Comparison of ENCODE assay signal across 10 cellular contexts in the genomic region with DNA sequence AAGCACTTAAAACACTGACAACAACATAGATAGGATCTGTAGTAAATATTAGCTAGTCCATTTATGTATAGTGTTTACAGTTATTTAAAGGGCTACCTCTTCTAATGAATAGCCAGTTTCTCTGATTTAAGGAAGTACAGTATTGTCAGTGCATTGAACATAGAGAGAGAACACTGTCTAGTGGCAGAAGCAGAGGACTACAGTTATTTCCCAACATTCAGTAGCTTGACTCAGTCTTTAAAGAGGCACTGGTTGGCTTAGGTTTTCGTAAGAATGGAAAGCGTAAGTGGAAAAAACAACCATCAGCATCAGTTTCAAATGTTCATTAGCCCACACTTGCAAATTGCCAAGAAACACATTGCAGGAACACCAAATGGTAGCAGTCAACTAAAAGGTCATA.
DNase-seq lines count a peak whose midpoint lies in the region; ATAC-seq, FAIRE-seq and TF ChIP-seq lines count a peak whose summit lies in the region.
"Had no signal": no experiment of that assay in that cellular context is flagged by ENCODE, and none has a peak within 500 bp of the region (broad histone marks: within the 10 kb centered on the region; RNA-seq: fewer than 3 reads in every experiment).

No MANE protein-coding gene starts in this region.

- peak; percentile 37 for FAIRE-seq in endothelial cell of umbilical vein (lab: Jason Lieb, UNC)

- no peaks in the 10 kb centered on the region for H4K20me1 ChIP-seq in PC-3 (ENCODE audit: low read length)
- no peaks in the 10 kb centered on the region for H4K20me1 ChIP-seq in endothelial cell of umbilical vein (replicated peaks; ENCODE audit: control insufficient read depth, extremely low read depth, insufficient read depth, low read length)
- H4K20me1 ChIP-seq: BLaER1 had no signal

- BruUV-seq in PC-3 (replicated peaks; lab: Mats Ljungman, UMichigan) (no TSS peak), endothelial cell of umbilical vein (replicated peaks; lab: Mats Ljungman, UMichigan) (no TSS peak)

- no peaks in the 10 kb centered on the region for H3K9me1 ChIP-seq in endothelial cell of umbilical vein (replicated peaks; ENCODE audit: control insufficient read depth, extremely low read depth, insufficient read depth, low read length)

- no peaks in the 10 kb centered on the region for H3K27me3 ChIP-seq in cardiac muscle cell
- no peaks in the 10 kb centered on the region for H3K27me3 ChIP-seq in right atrium auricular region
- H3K27me3 ChIP-seq in PC-3 (ENCODE audit: low read length): no peaks in the 10 kb centered on the region
- no peaks in the 10 kb centered on the region for H3K27me3 ChIP-seq in endothelial cell of umbilical vein (ENCODE audit: control insufficient read depth in 2 of 2, insufficient read depth in 2 of 2, low read length in 2 of 2)
- H3K27me3 ChIP-seq: BLaER1 had no signal

- TF ChIP-seq POLR2A in endothelial cell of umbilical vein (IDR thresholded peaks at IDR 0.05; ENCODE audit: low read depth, low read length): no peak

- H3K27ac ChIP-seq in cardiac muscle cell (no peak overlapping the region), right atrium auricular region (no peak overlapping the region), PC-3 (ENCODE audit: low read length) (peak overlapping the region; percentile 44), endothelial cell of umbilical vein (ENCODE audit: insufficient read depth, low read depth, low read length) (no peak overlapping the region)
- H3K27ac ChIP-seq: BLaER1 had no signal

- H3K79me2 ChIP-seq in PC-3 (ENCODE audit: low read length) (no peaks in the 10 kb centered on the region), endothelial cell of umbilical vein (ENCODE audit: control insufficient read depth, insufficient read depth, low read length) (no peaks in the 10 kb centered on the region)

- intact Hi-C loops in PC-3 (cut with micrococcal nuclease) (loop anchor here (5.0 kb wide), 1 partner anchor 392 kb away; no protein-coding TSS in a partner anchor), endothelial cell of umbilical vein (cut with micrococcal nuclease) (loop anchor here (5.0 kb wide), 2 partner anchors 178 to 338 kb away; no protein-coding TSS in a partner anchor), left colon (cut with DNase I, micrococcal nuclease) (no loop called here)

- no peak overlapping the region for H2AFZ ChIP-seq in PC-3 (ENCODE audit: low read length)
- peak overlapping the region; percentile 43 for H2AFZ ChIP-seq in endothelial cell of umbilical vein (ENCODE audit: low read depth, low read length)

- POLR2A ChIA-PET in PC-3 (lab: Charles Lee; ENCODE audit: unreplicated experiment) (no interaction called here), endothelial cell of umbilical vein (lab: Charles Lee) (no interaction called here)

- ATAC-seq in PC-3 (no peak), left colon (no peak)

- DNase-seq in cardiac muscle cell (ENCODE audit: low read depth in 1 of 2, low spot score in 1 of 2) (peak in 1 of 2 donors; percentile 81), right atrium auricular region (ENCODE audit: low spot score) (no peak), PC-3 (peak; percentile 34), endothelial cell of umbilical vein (ENCODE audit: low read depth, low spot score) (peak; percentile 43), stromal cell of bone marrow (ENCODE audit: low read depth) (peak; percentile 76), left colon (no peak), T-helper 2 cell (no peak)
- DNase-seq in activated CD4-positive, alpha-beta T cell treated with anti-CD3 and anti-CD28 coated beads, Interleukin-2, amount 50 U/mL, for 4 hours: no peak
- DNase-seq: NCI-H82 had no signal

- H3K4me3 ChIP-seq in cardiac muscle cell (no peak overlapping the region), right atrium auricular region (no peak overlapping the region), PC-3 (ENCODE audit: low read length) (no peak overlapping the region), endothelial cell of umbilical vein (replicated peaks in 1 of 3; ENCODE audit: insufficient read depth in 1 of 3, low read depth in 1 of 3, low read length in 3 of 3) (no peak overlapping the region)
- H3K4me3 ChIP-seq: BLaER1 had no signal

- dilution Hi-C loops in endothelial cell of umbilical vein (cut with MboI; ENCODE audit: extremely low pct_ligation_motif_present, low sequenced_read_pairs): no loop called here

- CTCF ChIA-PET in PC-3 (lab: Charles Lee) (interaction anchor here (0.9 to 1.2 kb wide), 3 partner anchors 90 to 143 kb away, joined by 3 to 12 read pairs (median 3); no protein-coding TSS in a partner anchor), endothelial cell of umbilical vein (lab: Charles Lee) (interaction anchor here (0.7 to 3.3 kb wide), 15 partner anchors 10 to 409 kb away, joined by 3 to 19 read pairs (median 4); no protein-coding TSS in a partner anchor)

- no peaks in the 10 kb centered on the region for H3K9me2 ChIP-seq in PC-3 (replicated peaks; ENCODE audit: low read length)

- H3K36me3 ChIP-seq in cardiac muscle cell: no peaks in the 10 kb centered on the region
- no peaks in the 10 kb centered on the region for H3K36me3 ChIP-seq in right atrium auricular region
- no peaks in the 10 kb centered on the region for H3K36me3 ChIP-seq in PC-3 (ENCODE audit: low read depth, low read length)
- H3K36me3 ChIP-seq in endothelial cell of umbilical vein (ENCODE audit: control insufficient read depth in 2 of 2, extremely low read depth in 1 of 2, insufficient read depth in 2 of 2, low read length in 2 of 2): no peaks in the 10 kb centered on the region
- H3K36me3 ChIP-seq: BLaER1 had no signal

- H3K9me3 ChIP-seq in cardiac muscle cell (ENCODE audit: low read depth) (no peaks in the 10 kb centered on the region), right atrium auricular region (no peaks in the 10 kb centered on the region), PC-3 (ENCODE audit: low read length) (no peaks in the 10 kb centered on the region), endothelial cell of umbilical vein (replicated peaks; ENCODE audit: control insufficient read depth, insufficient read depth, low read length) (no peaks in the 10 kb centered on the region)
- H3K9me3 ChIP-seq: BLaER1 had no signal

- H3K9ac ChIP-seq in PC-3 (ENCODE audit: low read length) (peak overlapping the region; percentile 9; the same call in 1 of the 2 replicates), endothelial cell of umbilical vein (replicated peaks; ENCODE audit: extremely low read depth, insufficient read depth, low read length) (no peak overlapping the region)
- H3K9ac ChIP-seq: BLaER1 had no signal

- H3K4me2 ChIP-seq in PC-3 (ENCODE audit: low read length) (no peak overlapping the region), endothelial cell of umbilical vein (ENCODE audit: insufficient read depth, low read length) (peak overlapping the region; percentile 12)
- H3K4me2 ChIP-seq: BLaER1 had no signal

- peak; percentile 53 for TF ChIP-seq CTCF in cardiac muscle cell (IDR thresholded peaks at IDR 0.05; ENCODE audit: low read depth, low read length)
- no peak for TF ChIP-seq CTCF in right atrium auricular region (IDR thresholded peaks at IDR 0.05)
- TF ChIP-seq CTCF in PC-3 (conservative IDR thresholded peaks at IDR 0.05; ENCODE audit: low read depth, low read length): peak; percentile 55
- peak in 1 of 2 donors; percentile 6 for TF ChIP-seq CTCF in endothelial cell of umbilical vein (IDR thresholded peaks at IDR 0.05; ENCODE audit: extremely low read depth in 1 of 2, insufficient read depth in 1 of 2, low read depth in 1 of 2, low read length in 2 of 2)

- H3F3A ChIP-seq in PC-3 (ENCODE audit: low read length, unreplicated experiment): peaks cover 11% of the 10 kb centered on the region

- no peaks in the 10 kb centered on the region for H3K4me1 ChIP-seq in cardiac muscle cell (ENCODE audit: low read depth)
- peaks cover 0 to 4% of the 10 kb centered on the region in 2 donors for H3K4me1 ChIP-seq in right atrium auricular region
- H3K4me1 ChIP-seq in PC-3 (ENCODE audit: insufficient read depth, low read length): peaks cover 41% of the 10 kb centered on the region
- peaks cover 31% of the 10 kb centered on the region for H3K4me1 ChIP-seq in endothelial cell of umbilical vein (ENCODE audit: control insufficient read depth, extremely low read depth, insufficient read depth, low read length)
- H3K4me1 ChIP-seq: BLaER1 had no signal

TF ChIP-seq in endothelial cell of umbilical vein, 7 proteins besides CTCF, POLR2A, EP300 and RAD21:
- no peak for TF ChIP-seq MAX (IDR thresholded peaks at IDR 0.05; ENCODE audit: insufficient read depth, insufficient read length)
- no peak for TF ChIP-seq MYC (IDR thresholded peaks at IDR 0.05; ENCODE audit: low read depth, low read length)
- TF ChIP-seq POLR2AphosphoS5 (IDR thresholded peaks at IDR 0.05; ENCODE audit: insufficient read depth, low read depth, low read length): no peak
- TF ChIP-seq EZH2 (IDR thresholded peaks at IDR 0.05; ENCODE audit: borderline replicate concordance, low read depth, low read length, severe bottlenecking): no peak
- no peak for TF ChIP-seq FOS (IDR thresholded peaks at IDR 0.05; ENCODE audit: borderline replicate concordance, insufficient read depth, low read length)
- no peak for TF ChIP-seq GATA2 (IDR thresholded peaks at IDR 0.05; ENCODE audit: insufficient read depth, insufficient read length, low read depth, low read length)
- TF ChIP-seq JUN (IDR thresholded peaks at IDR 0.05; ENCODE audit: borderline replicate concordance, insufficient read depth, insufficient read length, low read depth): no peak

Comparison
In these comparisons a context has a peak if more than half of its experiments do, and no peak if none do; other contexts are left out.
1. CTCF ChIP-seq: peak in cardiac muscle cell (single experiment) and PC-3 (single experiment); none in right atrium auricular region (0 of 2).
2. DNase-seq: peak in PC-3 (single experiment), endothelial cell of umbilical vein (single experiment) and stromal cell of bone marrow (single experiment); none in right atrium auricular region (single experiment), left colon (0 of 2), T-helper 2 cell (0 of 5) and activated CD4-positive, alpha-beta T cell treated with anti-CD3 and anti-CD28 coated beads, Interleukin-2, amount 50 U/mL, for 4 hours (0 of 2).
3. intact Hi-C loops: an anchor here in PC-3 (5.0 kb wide) and endothelial cell of umbilical vein (5.0 kb wide); none called in left colon.